ENCODE assay signal across 13 cellular contexts in genomic region chr13:98103942-98104880, GRCh38. TPM values are rescaled to one million over a fixed set of nuclear protein-coding genes. Genes with fewer than 3 reads are reported as not detected.
DNase-seq lines count a peak whose midpoint lies in the region; ATAC-seq and TF ChIP-seq lines count a peak whose summit lies in the region.
"Had no signal": no experiment of that assay in that cellular context is flagged by ENCODE, and none has a peak within 500 bp of the region (broad histone marks: within the 10 kb centered on the region; RNA-seq: fewer than 3 reads in every experiment).

No MANE protein-coding gene starts in this region.

- no peaks in the 10 kb centered on the region for H3K79me2 ChIP-seq in PC-9 (ENCODE audit: low read depth)

- H3K27me3 Mint-ChIP-seq in endothelial cell (ENCODE audit: unreplicated experiment) (peaks cover 3% of the 10 kb centered on the region), neural crest cell (ENCODE audit: low read depth) (no peaks in the 10 kb centered on the region)

- H3K4me3 ChIP-seq in PC-9 (no peak overlapping the region), body of pancreas (no peak overlapping the region)
- H3K4me3 ChIP-seq: K562, skin epidermis had no signal

- H3K9me3 Mint-ChIP-seq in endothelial cell (ENCODE audit: unreplicated experiment) (no peaks in the 10 kb centered on the region), neural crest cell (peaks cover 5% of the 10 kb centered on the region)

- no peak for ATAC-seq in body of pancreas
- ATAC-seq in HG02571 (IDR thresholded peaks at IDR 0.05; ENCODE audit: unreplicated experiment), result no peak
- ATAC-seq: activated CD4-positive, alpha-beta T cell treated with anti-CD3 and anti-CD28 coated beads for 36 hours; K562 had no signal

- H3K9me2 ChIP-seq in PC-9 (ENCODE audit: insufficient read depth), result no peaks in the 10 kb centered on the region

- no peaks in the 10 kb centered on the region for H3K9me3 ChIP-seq in PC-9 (ENCODE audit: insufficient read depth, low read depth)
- H3K9me3 ChIP-seq in body of pancreas, result no peaks in the 10 kb centered on the region

- DNase-seq in GM03348 (ENCODE audit: low spot score), result peak; percentile 49
- no peak for DNase-seq in PC-9
- DNase-seq in endothelial cell (ENCODE audit: low spot score), result no peak
- no peak for DNase-seq in neural crest cell (ENCODE audit: low read depth, low spot score)
- no peak for DNase-seq in NCI-H2196 (lab: John Stamatoyannopoulos, UW; ENCODE audit: unreplicated experiment)
- no peak for DNase-seq in body of pancreas
- no peak for DNase-seq in activated CD4-positive, alpha-beta T cell treated with anti-CD3 and anti-CD28 coated beads for 48 hours
- DNase-seq: activated CD4-positive, alpha-beta T cell treated with anti-CD3 and anti-CD28 coated beads for 36 hours; activated naive CD4-positive, alpha-beta T cell; NCI-H2029 treated with DMSO at 0.1 percent for 48 hours had no signal

- TF ChIP-seq POLR2A in body of pancreas (IDR thresholded peaks at IDR 0.05), result no peak

- no peak overlapping the region for H3K27ac ChIP-seq in PC-9
- no peak overlapping the region for H3K27ac ChIP-seq in body of pancreas
- H3K27ac ChIP-seq: skin epidermis had no signal

- H3K4me3 Mint-ChIP-seq in endothelial cell (ENCODE audit: unreplicated experiment) (no peak overlapping the region), neural crest cell (no peak overlapping the region)
- H3K4me3 Mint-ChIP-seq: activated CD4-positive, alpha-beta T cell treated with anti-CD3 and anti-CD28 coated beads for 36 hours had no signal

- H3K27ac Mint-ChIP-seq in endothelial cell (ENCODE audit: unreplicated experiment) (no peak overlapping the region), neural crest cell (ENCODE audit: unreplicated experiment) (no peak overlapping the region)
- H3K27ac Mint-ChIP-seq: activated CD4-positive, alpha-beta T cell treated with anti-CD3 and anti-CD28 coated beads for 36 hours had no signal

- H3K4me1 Mint-ChIP-seq in endothelial cell (ENCODE audit: unreplicated experiment), result no peaks in the 10 kb centered on the region
- H3K4me1 Mint-ChIP-seq in neural crest cell, result no peaks in the 10 kb centered on the region
- H3K4me1 Mint-ChIP-seq: activated CD4-positive, alpha-beta T cell treated with anti-CD3 and anti-CD28 coated beads for 36 hours had no signal

- H2AFZ ChIP-seq in PC-9, result no peak overlapping the region

- H3F3A ChIP-seq in PC-9 (ENCODE audit: insufficient read depth, low read depth), result no peaks in the 10 kb centered on the region

- BruUV-seq in PC-9 (replicated peaks; lab: Mats Ljungman, UMichigan), result no TSS peak

- POLR2A ChIA-PET in PC-9 (lab: Charles Lee; ENCODE audit: unreplicated experiment), result no interaction called here

- TF ChIP-seq CTCF in PC-9 (conservative IDR thresholded peaks at IDR 0.05) (peak; percentile 41; the same call in 1 of the 2 replicates), endothelial cell (IDR thresholded peaks at IDR 0.05; ENCODE audit: unreplicated experiment) (peak; percentile 21), neural crest cell (conservative IDR thresholded peaks at IDR 0.05) (peak; percentile 41), body of pancreas (IDR thresholded peaks at IDR 0.05) (no peak)

- H3K4me1 ChIP-seq in PC-9 (replicated peaks; ENCODE audit: insufficient read depth), result no peaks in the 10 kb centered on the region
- H3K4me1 ChIP-seq in body of pancreas, result no peaks in the 10 kb centered on the region

- no peaks in the 10 kb centered on the region for H4K20me1 ChIP-seq in PC-9 (ENCODE audit: insufficient read depth)

- WGBS in body of pancreas, 2 donors, result 75 to 87% methylated on average over 10 of the region's 10 CpGs

- intact Hi-C loops in PC-9 (cut with micrococcal nuclease; ENCODE audit: unreplicated experiment), result no loop called here
- intact Hi-C loops in body of pancreas (cut with DNase I), result no loop called here

- H3K36me3 Mint-ChIP-seq in endothelial cell (ENCODE audit: low read depth, unreplicated experiment) (peaks cover 15% of the 10 kb centered on the region), neural crest cell (ENCODE audit: low read depth) (peaks cover 4% of the 10 kb centered on the region)

- CTCF ChIA-PET in PC-9 (lab: Charles Lee), result no interaction called here

- H3K4me2 ChIP-seq in PC-9, result no peak overlapping the region

- H3K27me3 ChIP-seq in PC-9 (ENCODE audit: insufficient read depth, low read depth) (no peaks in the 10 kb centered on the region), body of pancreas (no peaks in the 10 kb centered on the region)

- H3K36me3 ChIP-seq in PC-9 (ENCODE audit: low read depth) (no peaks in the 10 kb centered on the region), body of pancreas (replicated peaks in 1 of 2; ENCODE audit: insufficient read depth in 1 of 2, low read depth in 2 of 2) (no peaks in the 10 kb centered on the region)

RNA-seq across cellular contexts. Expression of gene FARP1, which starts 38.7 kb away (rescaled TPM):
- 40.1 and 62.1 TPM in 2 replicates for total RNA-seq in PC-9 (2021)
- total RNA-seq in endothelial cell (ENCODE audit: unreplicated experiment), result 167 TPM
- total RNA-seq in neural crest cell, result 138 and 139 TPM in 2 replicates
- total RNA-seq in body of pancreas, result 10 to 100 TPM; 89.5 to 93.6 TPM

Comparison
In these comparisons a context has a peak if more than half of its experiments do, and no peak if none do; other contexts are left out.
1. CTCF ChIP-seq: peak in PC-9 (single experiment), endothelial cell (single experiment) and neural crest cell (single experiment); none in body of pancreas (0 of 7).